ENCODE assay signal across 10 cellular contexts in genomic region chr10:100043796-100044195, GRCh38. TPM values are rescaled to one million over a fixed set of nuclear protein-coding genes. Genes with fewer than 3 reads are reported as not detected.
DNase-seq lines count a peak whose midpoint lies in the region; ATAC-seq and TF ChIP-seq lines count a peak whose summit lies in the region.
"Had no signal": no experiment of that assay in that cellular context is flagged by ENCODE, and none has a peak within 500 bp of the region (broad histone marks: within the 10 kb centered on the region; RNA-seq: fewer than 3 reads in every experiment).

No MANE protein-coding gene starts in this region.

- H3K27ac ChIP-seq in osteoblast (ENCODE audit: low read depth, low read length) = peak overlapping the region; percentile 67
- H3K27ac ChIP-seq: PC-9 had no signal

- no peaks in the 10 kb centered on the region for H3K9me3 ChIP-seq in osteoblast (ENCODE audit: low read depth, low read length)

- ATAC-seq in HG02571 (IDR thresholded peaks at IDR 0.05; ENCODE audit: unreplicated experiment) = no peak
- ATAC-seq in GM19395 (IDR thresholded peaks at IDR 0.05; ENCODE audit: unreplicated experiment) = no peak

- H3K79me2 ChIP-seq in osteoblast (ENCODE audit: insufficient read depth, low read length) = no peaks in the 10 kb centered on the region

- CTCF ChIA-PET in BJ (lab: Yijun Ruan, JAX) = interaction anchor here (0.7 to 11.5 kb wide), 6 partner anchors 35 to 209 kb away, joined by 3 to 199 read pairs (median 20); partner anchors contain the start of gene DNMBP

- H2AFZ ChIP-seq in osteoblast (ENCODE audit: low read length) = peak overlapping the region; percentile 71
- H2AFZ ChIP-seq: PC-9 had no signal

- H3K36me3 ChIP-seq in BJ (ENCODE audit: control insufficient read depth, insufficient read depth, low read length) = no peaks in the 10 kb centered on the region
- no peaks in the 10 kb centered on the region for H3K36me3 ChIP-seq in osteoblast (ENCODE audit: insufficient read depth, low read length)

- TF ChIP-seq CTCF in BJ (IDR thresholded peaks at IDR 0.05; ENCODE audit: insufficient read depth, low read depth, low read length) (no peak), fibroblast of pulmonary artery (IDR thresholded peaks at IDR 0.05; ENCODE audit: low read length, missing control alignments) (no peak), osteoblast (IDR thresholded peaks at IDR 0.05; ENCODE audit: extremely low read depth, low read depth, low read length) (no peak)

- POLR2A ChIA-PET in BJ (lab: Charles Lee) = no interaction called here

- peaks cover 20% of the 10 kb centered on the region for H3K4me1 ChIP-seq in osteoblast (ENCODE audit: insufficient read depth, low read length)

- H4K20me1 ChIP-seq in osteoblast (ENCODE audit: insufficient read depth, low read length) = no peaks in the 10 kb centered on the region

- H3K27me3 ChIP-seq in BJ (ENCODE audit: control insufficient read depth, insufficient read depth, low read length) = no peaks in the 10 kb centered on the region
- no peaks in the 10 kb centered on the region for H3K27me3 ChIP-seq in osteoblast (ENCODE audit: insufficient read depth, low read length)

- H3K4me2 ChIP-seq in osteoblast (ENCODE audit: insufficient read depth, low read length) = no peak overlapping the region
- H3K4me2 ChIP-seq: PC-9 had no signal

- peak; percentile 30 for DNase-seq in BJ (ENCODE audit: low read depth)
- peak; percentile 93 for DNase-seq in RPMI7951 (ENCODE audit: low read depth)
- DNase-seq in fibroblast of pulmonary artery (ENCODE audit: low read depth) = peak; percentile 86
- no peak for DNase-seq in osteoblast (ENCODE audit: insufficient read length, low spot score, missing footprints)
- no peak for DNase-seq in activated gamma-delta T cell treated with Interleukin-2 at 50 U/mL for 16 hours
- DNase-seq in NCI-H2196 treated with DMSO at 0.1 percent for 48 hours (lab: John Stamatoyannopoulos, UW; ENCODE audit: unreplicated experiment) = no peak

- H3K4me3 ChIP-seq in BJ (ENCODE audit: low read depth, low read length) (no peak overlapping the region), fibroblast of pulmonary artery (replicated peaks; ENCODE audit: low read depth, low read length) (no peak overlapping the region), osteoblast (ENCODE audit: insufficient read depth, low read length) (no peak overlapping the region)
- H3K4me3 ChIP-seq: PC-9 had no signal

RNA-seq across cellular contexts. Expression of gene DNMBP, which starts 34.0 kb away (rescaled TPM):
- 16.3 and 16.7 TPM in 2 replicates for polyA plus RNA-seq in BJ (2011; rRNA removed)
- 15.1 and 16.1 TPM in 2 replicates for polyA minus RNA-seq in BJ (2011; rRNA and poly(A)+ RNA removed)
- 5.9 and 7.2 TPM in 2 replicates for total RNA-seq in RPMI7951 (2014; rRNA removed; shearing (Covaris generic))
- 13.0 and 15.9 TPM in 2 replicates for total RNA-seq in osteoblast

RNA-seq across cellular contexts. Expression of gene CPN1, which starts 37.9 kb away (rescaled TPM):
- not detected in 2 replicates for polyA plus RNA-seq in BJ (2011; rRNA removed)
- polyA minus RNA-seq in BJ (2011; rRNA and poly(A)+ RNA removed) = not detected in 2 replicates
- not detected in 2 replicates for total RNA-seq in RPMI7951 (2014; rRNA removed; shearing (Covaris generic))
- not detected in 2 replicates for total RNA-seq in osteoblast
- total RNA-seq: PC-9, renal cortical epithelial cell had no signal

Comparison
In these comparisons a context has a peak if more than half of its experiments do, and no peak if none do; other contexts are left out.
1. DNase-seq: peak in BJ (single experiment), RPMI7951 (single experiment) and fibroblast of pulmonary artery (single experiment); none in osteoblast (single experiment), activated gamma-delta T cell treated with Interleukin-2 at 50 U/mL for 16 hours (single experiment) and NCI-H2196 treated with DMSO at 0.1 percent for 48 hours (single experiment).